In genomic region chr1:40838045-40838979, GRCh38 we compare ENCODE assay signal across 1 cellular context.
TF ChIP-seq lines count a peak whose summit lies in the region.

No MANE protein-coding gene starts in this region.

TF ChIP-seq in HCT116, 20 proteins besides CTCF, POLR2A, EP300 and RAD21:
- TF ChIP-seq CBX3 (IDR thresholded peaks at IDR 0.05; ENCODE audit: low read depth) (no peak), SRF (IDR thresholded peaks at IDR 0.05; ENCODE audit: low read depth) (no peak), ZFX (IDR thresholded peaks at IDR 0.05) (no peak), EGR1 (IDR thresholded peaks at IDR 0.05; ENCODE audit: low read depth) (no peak), MAX (IDR thresholded peaks at IDR 0.05) (no peak), EZH2phosphoT487 (IDR thresholded peaks at IDR 0.05; ENCODE audit: borderline replicate concordance) (no peak), ATF3 (IDR thresholded peaks at IDR 0.05) (no peak), EZH2 (IDR thresholded peaks at IDR 0.05) (no peak), REST (IDR thresholded peaks at IDR 0.05; ENCODE audit: low read depth) (no peak), YY1 (IDR thresholded peaks at IDR 0.05; ENCODE audit: extremely low read depth, insufficient replicate concordance, low read depth, low read length) (no peak), SIN3A (IDR thresholded peaks at IDR 0.05; ENCODE audit: low read depth) (no peak), CEBPB (IDR thresholded peaks at IDR 0.05; ENCODE audit: low read depth) (no peak), ZBTB33 (IDR thresholded peaks at IDR 0.05; ENCODE audit: extremely low read depth, insufficient replicate concordance, low read length) (no peak)
